ENCODE assay signal across 10 cellular contexts in the genomic region with DNA sequence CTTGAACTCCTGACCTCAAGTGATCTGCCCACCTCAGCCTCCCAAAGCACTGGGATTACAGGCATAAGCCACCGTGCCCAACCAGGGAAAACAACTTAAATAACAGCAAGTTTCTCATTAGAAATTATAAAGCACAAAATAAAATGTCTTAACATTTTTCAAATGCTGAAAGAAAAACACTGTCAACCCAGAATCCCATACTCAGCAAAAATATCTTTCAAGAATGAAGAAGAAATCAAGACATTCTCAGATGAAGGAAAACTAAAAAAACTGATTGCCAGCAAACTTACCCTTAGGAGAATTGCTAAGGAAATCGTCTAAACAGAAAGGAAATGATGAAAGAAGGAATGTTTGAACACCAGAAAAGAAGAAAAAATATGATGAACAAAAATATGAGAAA.
"Had no signal": no experiment of that assay in that cellular context is flagged by ENCODE, and none has a peak within 500 bp of the region (broad histone marks: within the 10 kb centered on the region; RNA-seq: fewer than 3 reads in every experiment).

No MANE protein-coding gene starts in this region.

- H3K27ac ChIP-seq: KMS-11 had no signal

- H3K9ac ChIP-seq: KMS-11 had no signal

- H3K4me2 ChIP-seq: GM23338, KMS-11 had no signal

- DNase-seq: H9, HCEC 1CT, HFFc6, Karpas-422, KBM-7 had no signal

- ATAC-seq: GM23338 had no signal

- FAIRE-seq: H1, H54, HTR-8/SVneo had no signal

- H3K4me3 ChIP-seq: GM23338 had no signal

- H2AFZ ChIP-seq: GM23338 had no signal
